In the genomic region with DNA sequence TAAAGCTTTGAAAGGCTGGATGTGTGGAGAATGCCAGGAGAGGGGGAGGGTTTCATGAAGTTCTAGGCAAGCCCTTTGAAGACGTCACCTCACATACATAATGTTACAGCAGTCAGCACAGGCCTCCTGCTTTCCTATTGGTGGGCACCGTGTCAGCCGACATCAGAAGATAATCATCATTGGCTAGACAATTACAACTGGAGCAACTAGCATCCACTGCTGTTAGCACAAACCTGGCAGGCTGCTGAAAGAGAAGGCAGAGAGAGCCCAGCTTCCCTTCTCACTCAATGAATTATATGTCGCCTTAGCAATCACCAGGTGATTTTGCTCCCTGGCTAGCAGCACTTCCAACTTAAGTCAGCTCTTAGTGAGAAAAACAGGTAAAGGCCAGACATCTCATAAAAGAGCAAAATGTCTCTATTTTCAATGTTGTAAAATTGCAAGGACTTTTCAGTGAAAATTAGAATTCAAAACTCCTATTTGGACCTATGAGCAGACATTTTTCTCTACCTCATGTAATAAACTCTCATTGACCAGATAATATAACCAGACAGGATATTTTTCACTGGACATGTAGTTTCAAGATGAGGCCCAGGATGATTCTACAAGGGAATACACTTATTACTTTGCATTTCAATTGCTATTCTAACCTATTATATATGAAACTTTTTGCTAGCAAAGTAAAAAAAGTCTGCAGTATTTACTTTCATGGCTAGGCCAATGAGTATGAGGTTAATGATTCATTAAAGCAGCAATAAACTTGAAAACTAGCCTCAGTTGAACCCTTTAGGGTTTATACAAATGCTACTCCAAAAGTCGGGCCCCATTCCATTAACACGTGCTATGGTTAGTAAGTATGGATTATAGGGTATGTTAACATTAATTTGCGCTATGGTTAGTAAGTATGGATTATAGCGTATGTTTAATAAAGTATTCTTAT, we compare ENCODE assay signal across 8 cellular contexts. TPM values are rescaled to one million over a fixed set of nuclear protein-coding genes. Genes with fewer than 3 reads are reported as not detected.
A peak's percentile ranks its signal among the peaks of the same experiment; 100 is the strongest.
DNase-seq lines count a peak whose midpoint lies in the region; ATAC-seq, FAIRE-seq and TF ChIP-seq lines count a peak whose summit lies in the region.

No MANE protein-coding gene starts in this region.

- no peaks in the 10 kb centered on the region for H3K27me3 ChIP-seq in HUES6 (ENCODE audit: control insufficient read depth, insufficient read depth, low read length)

- no peaks in the 10 kb centered on the region for H3K9me3 ChIP-seq in HUES6 (ENCODE audit: control insufficient read depth, insufficient read depth, low read depth, low read length)

- peak; percentile 37 for DNase-seq in DMS153 treated with DMSO at 0.1 percent for 48 hours (lab: John Stamatoyannopoulos, UW; ENCODE audit: unreplicated experiment)
- peak; percentile 78 for DNase-seq in RKO (ENCODE audit: low spot score)
- peak; percentile 54 for DNase-seq in activated gamma-delta T cell treated with anti-CD3 and anti-CD28 coated beads, Interleukin-2, amount 50 U/mL, for 16 hours (ENCODE audit: low read depth)
- DNase-seq in frontal cortex (ENCODE audit: low spot score in 2 of 2): peak; percentile 68 to 73
- DNase-seq in osteocyte (ENCODE audit: extremely low spot score, unreplicated experiment): peak; percentile 90
- peak; percentile 75 for DNase-seq in type B pancreatic cell (ENCODE audit: extremely low spot score, unreplicated experiment)

- peaks cover 13% of the 10 kb centered on the region; the same call in 1 of the 2 replicates for H3K36me3 ChIP-seq in HUES6 (ENCODE audit: control insufficient read depth, insufficient read depth, low read length)

- H3K36me3 Mint-ChIP-seq in osteocyte (ENCODE audit: unreplicated experiment): no peaks in the 10 kb centered on the region
- H3K36me3 Mint-ChIP-seq in type B pancreatic cell: peaks cover 6% of the 10 kb centered on the region

- H3K4me3 Mint-ChIP-seq in osteocyte (ENCODE audit: unreplicated experiment): no peak overlapping the region
- H3K4me3 Mint-ChIP-seq in type B pancreatic cell: peak overlapping the region; percentile 70

- H3K4me3 ChIP-seq in HUES6 (ENCODE audit: low read depth, low read length): no peak overlapping the region

- peak; percentile 76 for ATAC-seq in GM21515 (IDR thresholded peaks at IDR 0.05; ENCODE audit: unreplicated experiment)

- peak overlapping the region; percentile 73; the same call in 1 of the 2 replicates for H3K27ac ChIP-seq in HUES6 (ENCODE audit: low read depth, low read length)

- no peak for FAIRE-seq in frontal cortex (lab: Jason Lieb, UNC)

- TF ChIP-seq CTCF in osteocyte (IDR thresholded peaks at IDR 0.05) (no peak), type B pancreatic cell (conservative IDR thresholded peaks at IDR 0.05) (no peak)

- peaks cover 24% of the 10 kb centered on the region for H3K4me1 Mint-ChIP-seq in osteocyte (ENCODE audit: unreplicated experiment)
- H3K4me1 Mint-ChIP-seq in type B pancreatic cell (ENCODE audit: unreplicated experiment): peaks cover 17% of the 10 kb centered on the region

- peak overlapping the region; percentile 37 for H3K9ac ChIP-seq in HUES6 (ENCODE audit: low read length)

- H3K4me1 ChIP-seq in HUES6 (ENCODE audit: control insufficient read depth, insufficient read depth, low read length): peaks cover 30% of the 10 kb centered on the region

- no peaks in the 10 kb centered on the region for H3K9me3 Mint-ChIP-seq in osteocyte (ENCODE audit: unreplicated experiment)
- H3K9me3 Mint-ChIP-seq in type B pancreatic cell: no peaks in the 10 kb centered on the region

- H3K27ac Mint-ChIP-seq in osteocyte (ENCODE audit: unreplicated experiment) (peak overlapping the region; percentile 79), type B pancreatic cell (peak overlapping the region; percentile 85)

- H3K27me3 Mint-ChIP-seq in osteocyte (ENCODE audit: unreplicated experiment): no peaks in the 10 kb centered on the region
- H3K27me3 Mint-ChIP-seq in type B pancreatic cell: no peaks in the 10 kb centered on the region

RNA-seq across cellular contexts. Expression of gene ELOVL6, which starts 4.3 kb away (rescaled TPM):
- 27.7 TPM for total RNA-seq in frontal cortex
- total RNA-seq in osteocyte: 7.3 and 9.0 TPM in 2 replicates
- 33.4 and 51.6 TPM in 2 replicates for total RNA-seq in type B pancreatic cell (ENCODE audit: low replicate concordance)

Comparison
In these comparisons a context has a peak if more than half of its experiments do, and no peak if none do; other contexts are left out.
1. DNase-seq: peak in every context shown above with its lines; median percentile 90 in osteocyte; 78 in RKO; 75 in type B pancreatic cell; 70 in frontal cortex; 54 in activated gamma-delta T cell treated with anti-CD3 and anti-CD28 coated beads, Interleukin-2, amount 50 U/mL, for 16 hours; 37 in DMS153 treated with DMSO at 0.1 percent for 48 hours.